ENCODE assay signal across 8 cellular contexts in the genomic region with DNA sequence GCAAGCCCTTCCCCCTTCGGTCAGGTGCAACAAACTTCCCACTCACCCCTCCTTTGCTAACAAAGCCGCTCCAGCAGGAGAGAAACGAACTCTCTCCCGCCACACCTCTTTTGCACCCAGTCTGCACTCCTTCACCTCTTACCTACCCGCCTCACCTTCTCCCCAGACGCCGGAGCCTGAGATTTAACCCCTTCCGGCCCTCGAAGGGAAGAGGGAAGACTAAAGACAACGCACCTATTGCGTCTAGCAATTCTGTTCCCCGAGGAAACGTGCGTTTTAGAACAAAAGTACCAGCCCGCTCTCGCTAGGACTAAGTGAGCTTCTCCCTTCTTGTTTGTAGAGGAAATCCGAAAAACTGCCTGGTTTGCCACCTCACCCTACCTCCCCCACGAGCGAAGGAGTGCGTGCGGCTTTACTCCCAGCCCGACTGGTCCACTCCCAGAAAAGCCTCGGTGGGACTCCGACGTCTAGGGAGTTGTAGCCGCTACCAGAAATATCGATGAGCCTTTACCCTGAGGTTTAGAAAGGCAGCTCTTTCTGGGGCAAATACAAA. TPM values are rescaled to one million over a fixed set of nuclear protein-coding genes. Genes with fewer than 3 reads are reported as not detected.
DNase-seq lines count a peak whose midpoint lies in the region; ATAC-seq and TF ChIP-seq lines count a peak whose summit lies in the region.

No MANE protein-coding gene starts in this region.

- no peaks in the 10 kb centered on the region for H3K9me2 ChIP-seq in SU-DHL-6 (replicated peaks; ENCODE audit: insufficient read depth, low read length)

- no peaks in the 10 kb centered on the region for H3K27me3 Mint-ChIP-seq in activated naive CD8-positive, alpha-beta T cell treated with anti-CD3 and anti-CD28 coated beads, Interleukin-2, amount 50 U/mL, for 24 hours

- ATAC-seq in HG02610 (IDR thresholded peaks at IDR 0.05; ENCODE audit: unreplicated experiment): peak; percentile 48
- ATAC-seq in activated naive CD8-positive, alpha-beta T cell treated with anti-CD3 and anti-CD28 coated beads, Interleukin-2, amount 50 U/mL, for 24 hours: peak; percentile 75
- peak; percentile 81 to 92 (median 89) for ATAC-seq in heart right ventricle
- peak; percentile 88 for ATAC-seq in upper lobe of right lung

- intact Hi-C loops in heart right ventricle (cut with DNase I) (loop anchor here in 4 of 10 donors (2.0 to 5.0 kb wide), 2 partner anchors 50 to 136 kb away; partner anchors contain the start of genes SANBR (in 3 of the 4) and REL (in 1 of the 4)), posterior cingulate gyrus (cut with DNase I) (loop anchor here (2.0 to 10.0 kb wide), 3 partner anchors 50 to 160 kb away; partner anchors contain the start of gene REL), upper lobe of right lung (cut with DNase I) (no loop called here)

- H3K27me3 ChIP-seq in SU-DHL-6 (ENCODE audit: low read length) (no peaks in the 10 kb centered on the region), heart right ventricle (no peaks in the 10 kb centered on the region), upper lobe of right lung (no peaks in the 10 kb centered on the region)

- peaks cover 15% of the 10 kb centered on the region for H3K36me3 Mint-ChIP-seq in activated naive CD8-positive, alpha-beta T cell treated with anti-CD3 and anti-CD28 coated beads, Interleukin-2, amount 50 U/mL, for 24 hours (ENCODE audit: low read depth)

- peaks cover 51% of the 10 kb centered on the region for H3K79me2 ChIP-seq in SU-DHL-6 (ENCODE audit: insufficient read depth, low read length)

- H3K36me3 ChIP-seq in SU-DHL-6 (ENCODE audit: low read length) (no peaks in the 10 kb centered on the region), heart right ventricle (peaks cover 0 to 13% (median 2%) of the 10 kb centered on the region in 9 donors), upper lobe of right lung (no peaks in the 10 kb centered on the region)

- H3K4me2 ChIP-seq in SU-DHL-6 (ENCODE audit: low read depth, low read length, poor library complexity, severe bottlenecking): peak overlapping the region; percentile 98

- DNase-seq in GM12864 (ENCODE audit: low read depth) (peak; percentile 59), NCI-H1092 (lab: John Stamatoyannopoulos, UW) (peak; percentile 45), heart right ventricle (peak; percentile 56 to 70), posterior cingulate gyrus (peak; percentile 55 to 95 (median 66)), upper lobe of right lung (peak; percentile 84)
- peak; percentile 70 for DNase-seq in activated naive CD8-positive, alpha-beta T cell treated with anti-CD3 and anti-CD28 coated beads, Interleukin-2, amount 50 U/mL, for 24 hours

- H3K4me1 ChIP-seq in heart right ventricle (peaks cover 0 to 47% (median 29%) of the 10 kb centered on the region in 9 donors), upper lobe of right lung (peaks cover 26% of the 10 kb centered on the region)

- H3K4me3 ChIP-seq in GM12864 (ENCODE audit: low read depth, low read length) (peak overlapping the region; percentile 68), SU-DHL-6 (ENCODE audit: insufficient read depth, low read length, poor library complexity, severe bottlenecking) (peak overlapping the region; percentile 85), heart right ventricle (peak overlapping the region; percentile 59 to 97 (median 91)), upper lobe of right lung (peak overlapping the region; percentile 92)

- H3K9ac ChIP-seq in SU-DHL-6 (ENCODE audit: low read length): peak overlapping the region; percentile 83

- peak overlapping the region; percentile 93 for H3K4me3 Mint-ChIP-seq in activated naive CD8-positive, alpha-beta T cell treated with anti-CD3 and anti-CD28 coated beads, Interleukin-2, amount 50 U/mL, for 24 hours

- H2AFZ ChIP-seq in SU-DHL-6 (ENCODE audit: low read depth, low read length, severe bottlenecking): peak overlapping the region; percentile 91

- peak overlapping the region; percentile 89 for H3K27ac ChIP-seq in SU-DHL-6 (ENCODE audit: low read depth, low read length)
- peak overlapping the region; percentile 65 to 93 (median 92) for H3K27ac ChIP-seq in heart right ventricle
- H3K27ac ChIP-seq in upper lobe of right lung: peak overlapping the region; percentile 91

- peak overlapping the region; percentile 97 for H3K27ac Mint-ChIP-seq in activated naive CD8-positive, alpha-beta T cell treated with anti-CD3 and anti-CD28 coated beads, Interleukin-2, amount 50 U/mL, for 24 hours

- WGBS in heart right ventricle, 2 donors: 0% methylated on average over 27 of the region's 27 CpGs

- 0 out of 2 replicates have a peak, but pooled peaks cover 4% of the 10 kb centered on the region for H4K20me1 ChIP-seq in SU-DHL-6 (ENCODE audit: low read depth, low read length)

- H3K9me3 ChIP-seq in SU-DHL-6 (ENCODE audit: insufficient read depth, low read length) (no peaks in the 10 kb centered on the region), heart right ventricle (peaks cover 0 to 2% (median 0%) of the 10 kb centered on the region in 11 donors), upper lobe of right lung (no peaks in the 10 kb centered on the region)

- peaks cover 50% of the 10 kb centered on the region for H3K4me1 Mint-ChIP-seq in activated naive CD8-positive, alpha-beta T cell treated with anti-CD3 and anti-CD28 coated beads, Interleukin-2, amount 50 U/mL, for 24 hours

- no peak for TF ChIP-seq CTCF in GM12864 (IDR thresholded peaks at IDR 0.05; ENCODE audit: low read depth, low read length, missing control alignments)
- no peak for TF ChIP-seq CTCF in SU-DHL-6 (IDR thresholded peaks at IDR 0.05; ENCODE audit: insufficient read depth, low read length, poor library complexity, severe bottlenecking)
- TF ChIP-seq CTCF in heart right ventricle (IDR thresholded peaks at IDR 0.05): no peak
- no peak for TF ChIP-seq CTCF in upper lobe of right lung (IDR thresholded peaks at IDR 0.05)

- peaks cover 14% of the 10 kb centered on the region; the same call in 1 of the 2 replicates for H3F3A ChIP-seq in SU-DHL-6 (ENCODE audit: insufficient read depth)

- H3K9me3 Mint-ChIP-seq in activated naive CD8-positive, alpha-beta T cell treated with anti-CD3 and anti-CD28 coated beads, Interleukin-2, amount 50 U/mL, for 24 hours: no peaks in the 10 kb centered on the region

RNA-seq across cellular contexts. Expression of gene PEX13, which starts 0.4 kb away (rescaled TPM):
- total RNA-seq in heart right ventricle (10 to 100 TPM; 21.9 to 27.8 (median 24.5) TPM), upper lobe of right lung (26.9 TPM)
- polyA plus RNA-seq in heart right ventricle: 10 to 100 TPM; 11.9 to 12.4 TPM

RNA-seq across cellular contexts. Expression of gene PUS10, which starts 1.0 kb away (rescaled TPM):
- total RNA-seq in heart right ventricle: 1 to 10 TPM; 3.2 to 5.5 (median 4.7) TPM
- 1 to 10 TPM; 1.5 to 2.9 TPM for polyA plus RNA-seq in heart right ventricle
- total RNA-seq in upper lobe of right lung: 8.9 TPM

RNA-seq across cellular contexts. Expression of gene SANBR, which starts 48.6 kb away (rescaled TPM):
- 1 to 10 TPM; 5.3 to 9.2 (median 6.6) TPM for total RNA-seq in heart right ventricle
- polyA plus RNA-seq in heart right ventricle: 10 to 100 TPM in 1 of 2 donors, 1 to 10 TPM in 1; 3.5 to 11.0 TPM
- total RNA-seq in upper lobe of right lung: 11.1 TPM

Comparison
In these comparisons a context has a peak if more than half of its experiments do, and no peak if none do; other contexts are left out.
1. Peak in every context shown above with its lines: DNase-seq, ATAC-seq, H3K4me3 ChIP-seq and H3K27ac ChIP-seq.